Comparison of ENCODE assay signal across 10 cellular contexts in genomic region chr11:131246589-131247164, GRCh38.
DNase-seq lines count a peak whose midpoint lies in the region; ATAC-seq and TF ChIP-seq lines count a peak whose summit lies in the region.
"Had no signal": no experiment of that assay in that cellular context is flagged by ENCODE, and none has a peak within 500 bp of the region (broad histone marks: within the 10 kb centered on the region; RNA-seq: fewer than 3 reads in every experiment).

No MANE protein-coding gene starts in this region.

- no peaks in the 10 kb centered on the region for H3K4me1 ChIP-seq in SK-N-SH (ENCODE audit: control insufficient read depth in 1 of 2, insufficient read depth in 2 of 2, low read depth in 1 of 2, low read length in 1 of 2)
- no peaks in the 10 kb centered on the region for H3K4me1 ChIP-seq in PC-3 (ENCODE audit: insufficient read depth, low read length)
- H3K4me1 ChIP-seq in right atrium auricular region = no peaks in the 10 kb centered on the region
- no peaks in the 10 kb centered on the region for H3K4me1 ChIP-seq in stomach
- H3K4me1 ChIP-seq: adrenal gland had no signal

- POLR2A ChIA-PET in SK-N-SH (lab: Yijun Ruan, JAX) = no interaction called here
- POLR2A ChIA-PET in PC-3 (lab: Charles Lee; ENCODE audit: unreplicated experiment) = no interaction called here

- H3K4me2 ChIP-seq in SK-N-SH (no peak overlapping the region), PC-3 (ENCODE audit: low read length) (no peak overlapping the region)

- H4K20me1 ChIP-seq in SK-N-SH (ENCODE audit: insufficient read depth) = no peaks in the 10 kb centered on the region
- H4K20me1 ChIP-seq in PC-3 (ENCODE audit: low read length) = no peaks in the 10 kb centered on the region

- no peak overlapping the region; a peak in 1 of 4 replicates for H3K4me3 ChIP-seq in SK-N-SH (ENCODE audit: low read depth in 2 of 2, low read length in 1 of 2)
- H3K4me3 ChIP-seq in PC-3 (ENCODE audit: low read length) = no peak overlapping the region
- no peak overlapping the region for H3K4me3 ChIP-seq in right atrium auricular region
- no peak overlapping the region for H3K4me3 ChIP-seq in stomach
- H3K4me3 ChIP-seq: adrenal gland had no signal

- no peak overlapping the region for H2AFZ ChIP-seq in SK-N-SH (ENCODE audit: low read depth)
- no peak overlapping the region for H2AFZ ChIP-seq in PC-3 (ENCODE audit: low read length)

- H3F3A ChIP-seq in SK-N-SH (replicated peaks; ENCODE audit: insufficient read depth) (no peaks in the 10 kb centered on the region), PC-3 (ENCODE audit: low read length, unreplicated experiment) (no peaks in the 10 kb centered on the region)

- H3K36me3 ChIP-seq in SK-N-SH (replicated peaks in 1 of 2; ENCODE audit: control insufficient read depth in 1 of 2, insufficient read depth in 2 of 2, low read length in 1 of 2) (no peaks in the 10 kb centered on the region), PC-3 (ENCODE audit: low read depth, low read length) (no peaks in the 10 kb centered on the region), right atrium auricular region (no peaks in the 10 kb centered on the region), stomach (no peaks in the 10 kb centered on the region)
- H3K36me3 ChIP-seq: adrenal gland had no signal

- BruUV-seq in PC-3 (replicated peaks; lab: Mats Ljungman, UMichigan) = no TSS peak

- CTCF ChIA-PET in SK-N-SH (lab: Yijun Ruan, JAX) (interaction anchor here (1.2 to 1.4 kb wide), 2 partner anchors 9 to 22 kb away, joined by 3 to 4 read pairs; no protein-coding TSS in a partner anchor), PC-3 (lab: Charles Lee) (no interaction called here)

- TF ChIP-seq EP300 in SK-N-SH (IDR thresholded peaks at IDR 0.05; ENCODE audit: borderline replicate concordance in 1 of 2, low read depth in 1 of 2, low read length in 1 of 2) (no peak), stomach (IDR thresholded peaks at IDR 0.05) (no peak)

- peak; percentile 40 for TF ChIP-seq RAD21 in SK-N-SH (IDR thresholded peaks at IDR 0.05; ENCODE audit: low read length)

- H3K9me3 ChIP-seq in SK-N-SH (no peaks in the 10 kb centered on the region), PC-3 (ENCODE audit: low read length) (no peaks in the 10 kb centered on the region), right atrium auricular region (no peaks in the 10 kb centered on the region), stomach (no peaks in the 10 kb centered on the region)
- H3K9me3 ChIP-seq: adrenal gland had no signal

- H3K9ac ChIP-seq in SK-N-SH = no peak overlapping the region
- H3K9ac ChIP-seq in PC-3 (ENCODE audit: low read length) = no peak overlapping the region

- H3K27ac ChIP-seq in SK-N-SH (ENCODE audit: low read depth in 2 of 2, low read length in 1 of 2) (no peak overlapping the region), PC-3 (ENCODE audit: low read length) (no peak overlapping the region), right atrium auricular region (no peak overlapping the region), stomach (no peak overlapping the region)
- H3K27ac ChIP-seq: adrenal gland had no signal

- no peak for ATAC-seq in SK-N-SH treated with all-trans-retinoic acid at 6 μM for 48 hours
- ATAC-seq in PC-3 = peak; percentile 53; the same call in 1 of the 2 replicates
- ATAC-seq in HG03139 (IDR thresholded peaks at IDR 0.05; ENCODE audit: unreplicated experiment) = no peak

- no peaks in the 10 kb centered on the region for H3K79me2 ChIP-seq in SK-N-SH (ENCODE audit: insufficient read depth)
- no peaks in the 10 kb centered on the region for H3K79me2 ChIP-seq in PC-3 (ENCODE audit: low read length)

- TF ChIP-seq CTCF in SK-N-SH (IDR thresholded peaks at IDR 0.05) (no peak), PC-3 (conservative IDR thresholded peaks at IDR 0.05; ENCODE audit: low read depth, low read length) (peak; percentile 66), right atrium auricular region (IDR thresholded peaks at IDR 0.05) (peak; percentile 29 to 62), stomach (IDR thresholded peaks at IDR 0.05) (peak in 2 of 7 experiments; percentile 29)

- TF ChIP-seq POLR2A in stomach (IDR thresholded peaks at IDR 0.05) = no peak

- DNase-seq in SK-N-SH (peak; percentile 23), PC-3 (peak; percentile 48), right atrium auricular region (ENCODE audit: low spot score) (no peak), stomach (peak; percentile 55), SK-N-DZ (ENCODE audit: low spot score) (no peak)
- no peak for DNase-seq in activated CD4-positive, alpha-beta T cell treated with anti-CD3 and anti-CD28 coated beads for 1 hour
- DNase-seq: CD8-positive, alpha-beta memory T cell had no signal

- H3K27me3 ChIP-seq in SK-N-SH (ENCODE audit: insufficient read depth) (no peaks in the 10 kb centered on the region), PC-3 (ENCODE audit: low read length) (peaks cover 88% of the 10 kb centered on the region), right atrium auricular region (no peaks in the 10 kb centered on the region), stomach (peaks cover 0 to 25% (median 3%) of the 10 kb centered on the region in 3 donors)
- H3K27me3 ChIP-seq: adrenal gland had no signal

- intact Hi-C loops in PC-3 (cut with micrococcal nuclease) = no loop called here
- intact Hi-C loops in stomach (cut with DNase I; ENCODE audit: low total_unique reads) = no loop called here

- WGBS in SK-N-SH (ENCODE audit: low lambda C conversion rate) = 44% methylated on average over 17 of the region's 17 CpGs
- WGBS in stomach, 5 donors = 16 to 32% (median 20%) methylated on average over 11 to 17 of the region's 17 CpGs

- H3K9me2 ChIP-seq in SK-N-SH = no peaks in the 10 kb centered on the region
- H3K9me2 ChIP-seq in PC-3 (replicated peaks; ENCODE audit: low read length) = no peaks in the 10 kb centered on the region

TF ChIP-seq in SK-N-SH, 30 proteins besides CTCF, POLR2A, EP300 and RAD21 (continues in another document):
- TF ChIP-seq, protein P1, sequence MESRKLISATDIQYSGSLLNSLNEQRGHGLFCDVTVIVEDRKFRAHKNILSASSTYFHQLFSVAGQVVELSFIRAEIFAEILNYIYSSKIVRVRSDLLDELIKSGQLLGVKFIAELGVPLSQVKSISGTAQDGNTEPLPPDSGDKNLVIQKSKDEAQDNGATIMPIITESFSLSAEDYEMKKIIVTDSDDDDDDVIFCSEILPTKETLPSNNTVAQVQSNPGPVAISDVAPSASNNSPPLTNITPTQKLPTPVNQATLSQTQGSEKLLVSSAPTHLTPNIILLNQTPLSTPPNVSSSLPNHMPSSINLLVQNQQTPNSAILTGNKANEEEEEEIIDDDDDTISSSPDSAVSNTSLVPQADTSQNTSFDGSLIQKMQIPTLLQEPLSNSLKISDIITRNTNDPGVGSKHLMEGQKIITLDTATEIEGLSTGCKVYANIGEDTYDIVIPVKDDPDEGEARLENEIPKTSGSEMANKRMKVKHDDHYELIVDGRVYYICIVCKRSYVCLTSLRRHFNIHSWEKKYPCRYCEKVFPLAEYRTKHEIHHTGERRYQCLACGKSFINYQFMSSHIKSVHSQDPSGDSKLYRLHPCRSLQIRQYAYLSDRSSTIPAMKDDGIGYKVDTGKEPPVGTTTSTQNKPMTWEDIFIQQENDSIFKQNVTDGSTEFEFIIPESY (IDR thresholded peaks at IDR 0.05; ENCODE audit: borderline replicate concordance, low read depth) = no peak
- TF ChIP-seq RFX5 (IDR thresholded peaks at IDR 0.05; ENCODE audit: low read length) = no peak
- no peak for TF ChIP-seq RXRA (IDR thresholded peaks at IDR 0.05; ENCODE audit: borderline replicate concordance, low read depth)
- no peak for TF ChIP-seq CHD2 (IDR thresholded peaks at IDR 0.05; ENCODE audit: low read length, partially characterized antibody)
- no peak for TF ChIP-seq ELF1 (IDR thresholded peaks at IDR 0.05)
- no peak for TF ChIP-seq GABPA (IDR thresholded peaks at IDR 0.05; ENCODE audit: low read depth)
- TF ChIP-seq GATA2 (CRISPR knock-in tag; IDR thresholded peaks at IDR 0.05) = no peak
- TF ChIP-seq NRF1 (IDR thresholded peaks at IDR 0.05; ENCODE audit: low read depth, low read length) = no peak
- TF ChIP-seq MXI1 (IDR thresholded peaks at IDR 0.05; ENCODE audit: low read depth, low read length) = no peak
- no peak for TF ChIP-seq POLR2AphosphoS5 (IDR thresholded peaks at IDR 0.05; ENCODE audit: low read depth, low read length)
- no peak for TF ChIP-seq SIN3A (IDR thresholded peaks at IDR 0.05; ENCODE audit: borderline replicate concordance, low read depth, low read length)

TF ChIP-seq in SK-N-SH treated with all-trans-retinoic acid at 6 μM for 48 hours, 23 proteins besides CTCF, POLR2A, EP300 and RAD21:
- no peak for TF ChIP-seq POU6F1 (CRISPR knock-in tag; IDR thresholded peaks at IDR 0.05; ENCODE audit: borderline replicate concordance, low read depth)
- no peak for TF ChIP-seq BACH2 (CRISPR knock-in tag; IDR thresholded peaks at IDR 0.05; ENCODE audit: borderline replicate concordance)
- no peak for TF ChIP-seq OSR1 (CRISPR knock-in tag; IDR thresholded peaks at IDR 0.05)
- no peak for TF ChIP-seq ESRRG (CRISPR knock-in tag; IDR thresholded peaks at IDR 0.05)
- no peak for TF ChIP-seq ZFP30 (CRISPR knock-in tag; IDR thresholded peaks at IDR 0.05)
- no peak for TF ChIP-seq TOX (CRISPR knock-in tag; IDR thresholded peaks at IDR 0.05; ENCODE audit: borderline replicate concordance)
- no peak for TF ChIP-seq ZNF8 (CRISPR knock-in tag; IDR thresholded peaks at IDR 0.05)
- TF ChIP-seq ZC3H10 (CRISPR knock-in tag; IDR thresholded peaks at IDR 0.05) = no peak
- TF ChIP-seq ISL1 (CRISPR knock-in tag; IDR thresholded peaks at IDR 0.05) = no peak
- no peak for TF ChIP-seq PPARA (CRISPR knock-in tag; IDR thresholded peaks at IDR 0.05; ENCODE audit: borderline replicate concordance)
- no peak for TF ChIP-seq ARNTL (CRISPR knock-in tag; IDR thresholded peaks at IDR 0.05; ENCODE audit: borderline replicate concordance, low read depth)
- no peak for TF ChIP-seq TCF4 (CRISPR knock-in tag; IDR thresholded peaks at IDR 0.05; ENCODE audit: borderline replicate concordance)
- TF ChIP-seq ZNF70 (CRISPR knock-in tag; IDR thresholded peaks at IDR 0.05) = no peak

Comparison
In these comparisons a context has a peak if more than half of its experiments do, and no peak if none do; other contexts are left out.
1. DNase-seq: peak in SK-N-SH (single experiment), PC-3 (single experiment) and stomach (single experiment); none in right atrium auricular region (single experiment), SK-N-DZ (single experiment) and activated CD4-positive, alpha-beta T cell treated with anti-CD3 and anti-CD28 coated beads for 1 hour (single experiment).